1 cellular context compared by ENCODE assay signal in the genomic region with DNA sequence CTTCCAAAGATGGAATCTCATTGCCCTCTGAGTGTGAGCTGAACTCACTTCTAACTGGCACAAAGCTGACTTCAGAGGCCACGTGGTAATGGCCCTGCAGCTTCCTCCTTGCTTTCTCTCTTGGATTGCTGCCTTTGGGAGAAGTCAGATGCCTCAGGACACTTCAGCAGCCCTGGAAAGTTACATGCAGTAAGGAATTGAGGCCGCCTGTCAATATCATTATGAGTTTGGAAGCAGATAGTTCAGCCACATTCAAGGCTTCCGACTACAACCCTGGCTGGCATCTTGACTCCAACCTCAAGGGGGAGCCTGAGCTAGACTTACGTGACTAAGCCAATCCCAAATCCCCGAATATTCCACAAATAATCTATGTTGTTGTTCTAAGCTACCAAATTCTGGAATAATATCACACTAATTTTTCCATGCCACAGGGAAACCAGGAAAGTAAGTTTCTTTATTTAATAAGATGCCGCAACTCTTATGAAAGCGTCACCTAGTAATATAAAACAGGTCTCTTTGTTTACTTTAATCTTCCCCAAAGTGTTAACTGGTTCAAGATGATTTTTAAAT.
TF ChIP-seq lines count a peak whose summit lies in the region.

No MANE protein-coding gene starts in this region.

TF ChIP-seq in endothelial cell of umbilical vein, 7 proteins besides CTCF, POLR2A, EP300 and RAD21 (continued from another document):
- no peak for TF ChIP-seq JUN (IDR thresholded peaks at IDR 0.05; ENCODE audit: borderline replicate concordance, insufficient read depth, insufficient read length, low read depth)
